ENCODE assay signal across 1 cellular context in the genomic region with DNA sequence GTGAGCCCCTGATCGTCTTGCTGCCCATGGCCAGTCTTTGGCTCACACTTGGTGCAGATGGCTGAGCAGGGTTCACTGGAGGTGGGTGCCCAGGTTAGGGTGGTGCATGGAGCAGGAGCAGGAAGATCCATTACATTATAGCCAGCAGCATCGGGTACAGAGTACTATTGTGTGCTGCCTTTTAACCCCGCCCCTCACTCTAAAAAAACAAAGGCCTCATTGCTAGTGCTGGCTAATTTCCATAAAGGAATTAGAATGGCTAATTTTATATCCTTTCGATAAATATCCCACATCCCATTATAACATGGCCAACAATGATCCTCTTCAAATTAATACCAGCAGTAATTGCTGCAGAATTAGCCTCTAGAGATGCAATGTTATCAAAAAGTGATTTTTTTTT.
TF ChIP-seq lines count a peak whose summit lies in the region.

No MANE protein-coding gene starts in this region.

TF ChIP-seq in HepG2, 621 proteins besides CTCF, POLR2A, EP300 and RAD21 (continued from another document):
- TF ChIP-seq, protein P1, sequence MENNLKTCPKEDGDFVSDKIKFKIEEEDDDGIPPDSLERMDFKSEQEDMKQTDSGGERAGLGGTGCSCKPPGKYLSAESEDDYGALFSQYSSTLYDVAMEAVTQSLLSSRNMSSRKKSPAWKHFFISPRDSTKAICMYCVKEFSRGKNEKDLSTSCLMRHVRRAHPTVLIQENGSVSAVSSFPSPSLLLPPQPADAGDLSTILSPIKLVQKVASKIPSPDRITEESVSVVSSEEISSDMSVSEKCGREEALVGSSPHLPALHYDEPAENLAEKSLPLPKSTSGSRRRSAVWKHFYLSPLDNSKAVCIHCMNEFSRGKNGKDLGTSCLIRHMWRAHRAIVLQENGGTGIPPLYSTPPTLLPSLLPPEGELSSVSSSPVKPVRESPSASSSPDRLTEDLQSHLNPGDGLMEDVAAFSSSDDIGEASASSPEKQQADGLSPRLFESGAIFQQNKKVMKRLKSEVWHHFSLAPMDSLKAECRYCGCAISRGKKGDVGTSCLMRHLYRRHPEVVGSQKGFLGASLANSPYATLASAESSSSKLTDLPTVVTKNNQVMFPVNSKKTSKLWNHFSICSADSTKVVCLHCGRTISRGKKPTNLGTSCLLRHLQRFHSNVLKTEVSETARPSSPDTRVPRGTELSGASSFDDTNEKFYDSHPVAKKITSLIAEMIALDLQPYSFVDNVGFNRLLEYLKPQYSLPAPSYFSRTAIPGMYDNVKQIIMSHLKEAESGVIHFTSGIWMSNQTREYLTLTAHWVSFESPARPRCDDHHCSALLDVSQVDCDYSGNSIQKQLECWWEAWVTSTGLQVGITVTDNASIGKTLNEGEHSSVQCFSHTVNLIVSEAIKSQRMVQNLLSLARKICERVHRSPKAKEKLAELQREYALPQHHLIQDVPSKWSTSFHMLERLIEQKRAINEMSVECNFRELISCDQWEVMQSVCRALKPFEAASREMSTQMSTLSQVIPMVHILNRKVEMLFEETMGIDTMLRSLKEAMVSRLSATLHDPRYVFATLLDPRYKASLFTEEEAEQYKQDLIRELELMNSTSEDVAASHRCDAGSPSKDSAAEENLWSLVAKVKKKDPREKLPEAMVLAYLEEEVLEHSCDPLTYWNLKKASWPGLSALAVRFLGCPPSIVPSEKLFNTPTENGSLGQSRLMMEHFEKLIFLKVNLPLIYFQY (CRISPR knock-in tag; IDR thresholded peaks at IDR 0.05; ENCODE audit: borderline replicate concordance) = no peak
- TF ChIP-seq NKX3-1 (CRISPR knock-in tag; IDR thresholded peaks at IDR 0.05) (no peak), ZSCAN25 (CRISPR knock-in tag; IDR thresholded peaks at IDR 0.05) (0 out of 2 replicates have a peak, but pooled peaks have one; percentile 1), SOX6 (IDR thresholded peaks at IDR 0.05) (no peak), SOX6 (CRISPR knock-in tag; IDR thresholded peaks at IDR 0.05) (peak; percentile 43; the same call in 1 of the 2 replicates), AHR (CRISPR knock-in tag; IDR thresholded peaks at IDR 0.05) (no peak), WIZ (CRISPR knock-in tag; IDR thresholded peaks at IDR 0.05) (no peak), YEATS4 (CRISPR knock-in tag; IDR thresholded peaks at IDR 0.05; ENCODE audit: borderline replicate concordance) (no peak), ZNF251 (CRISPR knock-in tag; IDR thresholded peaks at IDR 0.05) (no peak), SOX13 (IDR thresholded peaks at IDR 0.05) (no peak), SOX13 (CRISPR knock-in tag; conservative IDR thresholded peaks at IDR 0.05 in 1 of 2, IDR thresholded peaks at IDR 0.05 in 1 of 2) (peak in 1 of 2 experiments; percentile 13; a peak in 1 of 4 replicates), SOX5 (CRISPR knock-in tag; IDR thresholded peaks at IDR 0.05; ENCODE audit: borderline replicate concordance) (peak; percentile 32; the same call in 1 of the 2 replicates), KMT2B (CRISPR knock-in tag; IDR thresholded peaks at IDR 0.05) (peak; percentile 25; the same call in 1 of the 2 replicates), HNRNPUL1 (IDR thresholded peaks at IDR 0.05; ENCODE audit: low read depth, low read length) (no peak), TOPORS (CRISPR knock-in tag; IDR thresholded peaks at IDR 0.05) (0 out of 2 replicates have a peak, but pooled peaks have one; percentile 32), ZNF3 (CRISPR knock-in tag; IDR thresholded peaks at IDR 0.05) (no peak), ZMYM4 (CRISPR knock-in tag; IDR thresholded peaks at IDR 0.05) (0 out of 2 replicates have a peak, but pooled peaks have one; percentile 1), ARID2 (CRISPR knock-in tag; IDR thresholded peaks at IDR 0.05; ENCODE audit: borderline replicate concordance) (0 out of 2 replicates have a peak, but pooled peaks have one; percentile 24)
- TF ChIP-seq, protein P2, sequence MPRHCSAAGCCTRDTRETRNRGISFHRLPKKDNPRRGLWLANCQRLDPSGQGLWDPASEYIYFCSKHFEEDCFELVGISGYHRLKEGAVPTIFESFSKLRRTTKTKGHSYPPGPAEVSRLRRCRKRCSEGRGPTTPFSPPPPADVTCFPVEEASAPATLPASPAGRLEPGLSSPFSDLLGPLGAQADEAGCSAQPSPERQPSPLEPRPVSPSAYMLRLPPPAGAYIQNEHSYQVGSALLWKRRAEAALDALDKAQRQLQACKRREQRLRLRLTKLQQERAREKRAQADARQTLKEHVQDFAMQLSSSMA (CRISPR knock-in tag; IDR thresholded peaks at IDR 0.05) = peak; percentile 27; the same call in 1 of the 2 replicates
- TF ChIP-seq, protein P3, sequence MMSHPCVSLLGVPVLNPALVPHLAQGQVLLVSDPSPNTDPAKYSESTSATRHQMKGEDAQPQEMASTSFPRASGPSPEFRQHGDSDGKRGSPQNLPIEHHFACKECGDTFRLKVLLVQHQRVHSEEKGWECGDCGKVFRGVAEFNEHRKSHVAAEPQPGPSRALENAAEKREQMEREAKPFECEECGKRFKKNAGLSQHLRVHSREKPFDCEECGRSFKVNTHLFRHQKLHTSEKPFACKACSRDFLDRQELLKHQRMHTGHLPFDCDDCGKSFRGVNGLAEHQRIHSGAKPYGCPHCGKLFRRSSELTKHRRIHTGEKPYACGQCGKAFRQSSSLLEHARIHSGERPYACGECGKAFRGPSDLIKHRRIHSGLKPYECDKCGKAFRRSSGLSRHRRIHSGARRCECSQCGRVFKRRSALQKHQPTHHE (CRISPR knock-in tag; IDR thresholded peaks at IDR 0.05; ENCODE audit: borderline replicate concordance) = no peak
